Comparison of ENCODE assay signal across 10 cellular contexts in the genomic region with DNA sequence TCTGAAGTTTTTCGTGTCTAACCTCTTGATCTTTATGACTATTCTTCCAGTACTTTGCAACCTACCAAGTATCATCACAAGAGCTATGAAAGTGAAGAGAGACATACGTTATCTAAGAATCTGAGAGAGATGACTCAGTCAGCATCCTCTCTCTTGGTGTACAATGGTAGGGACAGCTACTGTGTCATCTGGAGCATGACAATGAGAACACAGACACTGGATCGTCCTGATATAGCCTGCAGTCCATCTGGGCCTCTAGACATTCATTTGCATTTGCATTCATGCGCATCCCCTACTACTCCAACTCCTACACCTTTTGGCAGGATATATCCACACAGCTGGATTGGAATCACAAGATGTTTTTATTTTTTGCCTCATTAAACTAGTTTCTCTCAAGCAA.
DNase-seq lines count a peak whose midpoint lies in the region; ATAC-seq and TF ChIP-seq lines count a peak whose summit lies in the region.
"Had no signal": no experiment of that assay in that cellular context is flagged by ENCODE, and none has a peak within 500 bp of the region (broad histone marks: within the 10 kb centered on the region; RNA-seq: fewer than 3 reads in every experiment).

No MANE protein-coding gene starts in this region.

- no peaks in the 10 kb centered on the region for H3K9me3 Mint-ChIP-seq in HFFc6

- no peaks in the 10 kb centered on the region for H3K36me3 Mint-ChIP-seq in HFFc6 (ENCODE audit: low read depth)
- H3K36me3 Mint-ChIP-seq: IgD-negative memory B cell had no signal

- DNase-seq in left kidney (ENCODE audit: low read depth, low spot score): peak; percentile 71
- no peak for DNase-seq in cardiac septum (ENCODE audit: low spot score)
- DNase-seq in HFFc6: no peak
- no peak for DNase-seq in stimulated activated naive CD8-positive, alpha-beta T cell treated with anti-CD3 and anti-CD28 coated beads, Interleukin-15, Interleukin-2, amounts not matched to agents 100 U/mL and 50 U/mL, for 24 hours
- DNase-seq in NCI-H2029 treated with DMSO at 0.1 percent for 48 hours (lab: John Stamatoyannopoulos, UW): no peak
- DNase-seq: pancreas had no signal

- ATAC-seq in GM18870 (IDR thresholded peaks at IDR 0.05; ENCODE audit: unreplicated experiment) (peak; percentile 99), GM21529 (IDR thresholded peaks at IDR 0.05; ENCODE audit: unreplicated experiment) (peak; percentile 78), HG03175 (IDR thresholded peaks at IDR 0.05; ENCODE audit: unreplicated experiment) (peak; percentile 98)
- ATAC-seq in stimulated activated naive CD8-positive, alpha-beta T cell treated with anti-CD3 and anti-CD28 coated beads, Interleukin-15, Interleukin-2, amounts not matched to agents 100 U/mL and 50 U/mL, for 24 hours: no peak
- ATAC-seq: pancreas had no signal

- H3K27ac Mint-ChIP-seq in HFFc6: no peak overlapping the region

- 0 out of 2 replicates have a peak, but pooled peaks cover 2% of the 10 kb centered on the region for H3K27me3 Mint-ChIP-seq in HFFc6 (ENCODE audit: insufficient read depth)

- no peak for TF ChIP-seq CTCF in HFFc6 (IDR thresholded peaks at IDR 0.05)

- intact Hi-C loops in cardiac septum (cut with DNase I): no loop called here

- H3K4me3 Mint-ChIP-seq in HFFc6: no peak overlapping the region
- H3K4me3 Mint-ChIP-seq: IgD-negative memory B cell had no signal

- H3K4me1 Mint-ChIP-seq in HFFc6 (ENCODE audit: low read depth): peaks cover 12% of the 10 kb centered on the region
- H3K4me1 Mint-ChIP-seq: IgD-negative memory B cell had no signal
